ENCODE assay signal across 24 cellular contexts in genomic region chr10:131804551-131805295, GRCh38.
"Had no signal": no experiment of that assay in that cellular context is flagged by ENCODE, and none has a peak within 500 bp of the region (broad histone marks: within the 10 kb centered on the region; RNA-seq: fewer than 3 reads in every experiment).

No MANE protein-coding gene starts in this region.

- H3K27me3 ChIP-seq: ovary, tibial nerve, uterus had no signal

- H3K4me3 ChIP-seq: ovary, psoas muscle, skin epidermis, suprapubic skin, tibial nerve, uterus had no signal

- H3K27ac ChIP-seq: ovary, psoas muscle, skin epidermis, suprapubic skin, tibial nerve, uterus had no signal

- H3K36me3 ChIP-seq: ovary, suprapubic skin, tibial nerve, uterus had no signal

- H3K4me1 ChIP-seq: psoas muscle, suprapubic skin, tibial nerve, uterus had no signal

- H3K9me3 ChIP-seq: ovary, uterus had no signal

- ATAC-seq: left ventricle myocardium superior; natural killer cell; psoas muscle; right cardiac atrium; stimulated activated effector memory CD8-positive, alpha-beta T cell treated with anti-CD3 and anti-CD28 coated beads, Interleukin-12 subunit alpha, Interleukin-12 subunit beta, amount 100 ng/mL, for 72 hours; stimulated activated naive CD8-positive, alpha-beta T cell treated with anti-CD3 and anti-CD28 coated beads, Interleukin-15, amount 100 ng/mL, for 72 hours had no signal

- DNase-seq: activated CD4-positive, alpha-beta T cell treated with anti-CD3 and anti-CD28 coated beads for 4 hours; activated CD4-positive, alpha-beta T cell treated with anti-CD3 and anti-CD28 coated beads, Interleukin-2, amount 50 U/mL, for 48 hours; activated CD4-positive, CD25-positive, alpha-beta regulatory T cell; activated naive CD4-positive, alpha-beta T cell treated with Interleukin-2 at 50 U/mL for 16 hours; activated naive CD8-positive, alpha-beta T cell treated with anti-CD3 and anti-CD28 coated beads for 36 hours; activated T-cell treated with anti-CD3 and anti-CD28 coated beads, Interleukin-2, amount 50 U/mL, for 48 hours; effector CD4-positive, alpha-beta T cell; foreskin melanocyte; kidney glomerular epithelial cell; left ventricle myocardium superior; mammary epithelial cell; midbrain; natural killer cell; ovary; psoas muscle; right cardiac atrium; stimulated activated CD4-positive, alpha-beta T cell treated with anti-CD3 and anti-CD28 coated beads, Interleukin-2, amount 100 ng/mL, for 24 hours; stimulated activated naive CD8-positive, alpha-beta T cell treated with anti-CD3 and anti-CD28 coated beads, Interleukin-15, amount 100 ng/mL, for 72 hours; T-helper 9 cell; uterus had no signal
